8 cellular contexts compared by ENCODE assay signal in genomic region chr1:206663832-206664652, GRCh38. TPM values are rescaled to one million over a fixed set of nuclear protein-coding genes. Genes with fewer than 3 reads are reported as not detected.
DNase-seq lines count a peak whose midpoint lies in the region; ATAC-seq and TF ChIP-seq lines count a peak whose summit lies in the region.

No MANE protein-coding gene starts in this region.

- intact Hi-C loops in activated T-helper 1 cell treated with anti-CD3 and anti-CD28 coated beads, Interleukin-12 subunit alpha, Interleukin-12 subunit beta, Interleukin-2, Interleukin-4 antibody, amounts not matched to agents 30 ng/mL and 10 ng/mL and 1 ng/mL, durations not matched to agents 14 hours and 24 hours and 36 hours (cut with micrococcal nuclease), result loop anchor here (1.0 to 5.0 kb wide), 10 partner anchors 21 to 318 kb away; partner anchors contain the start of gene MAPKAPK2
- intact Hi-C loops in tibial artery (cut with DNase I; ENCODE audit: low total_unique reads), result loop anchor here (2.0 to 10.0 kb wide), 3 partner anchors 29 to 251 kb away; partner anchors contain the start of genes DYRK3 and RASSF5

- H3K4me3 ChIP-seq in gastroesophageal sphincter, result peak overlapping the region in 1 of 2 donors; percentile 23
- peak overlapping the region in 1 of 2 donors; percentile 12 for H3K4me3 ChIP-seq in tibial artery

- no peak for TF ChIP-seq EP300 in gastroesophageal sphincter (IDR thresholded peaks at IDR 0.05)

- H3K27me3 Mint-ChIP-seq in activated T-helper 1 cell treated with anti-CD3 and anti-CD28 coated beads, Interleukin-12 subunit alpha, Interleukin-12 subunit beta, Interleukin-2, Interleukin-4 antibody, amounts not matched to agents 30 ng/mL and 10 ng/mL and 1 ng/mL, durations not matched to agents 14 hours and 24 hours and 36 hours (ENCODE audit: insufficient read depth), result no peaks in the 10 kb centered on the region

- H3K36me3 Mint-ChIP-seq in activated T-helper 1 cell treated with anti-CD3 and anti-CD28 coated beads, Interleukin-12 subunit alpha, Interleukin-12 subunit beta, Interleukin-2, Interleukin-4 antibody, amounts not matched to agents 30 ng/mL and 10 ng/mL and 1 ng/mL, durations not matched to agents 14 hours and 24 hours and 36 hours (ENCODE audit: low read depth), result peaks cover 3% of the 10 kb centered on the region

- H3K4me1 Mint-ChIP-seq in activated T-helper 1 cell treated with anti-CD3 and anti-CD28 coated beads, Interleukin-12 subunit alpha, Interleukin-12 subunit beta, Interleukin-2, Interleukin-4 antibody, amounts not matched to agents 30 ng/mL and 10 ng/mL and 1 ng/mL, durations not matched to agents 14 hours and 24 hours and 36 hours (ENCODE audit: low read depth), result peaks cover 39% of the 10 kb centered on the region

- H3K4me1 ChIP-seq in gastroesophageal sphincter (peaks cover 0 to 22% (median 11%) of the 10 kb centered on the region in 3 donors), tibial artery (peaks cover 4 to 22% (median 15%) of the 10 kb centered on the region in 4 donors)

- DNase-seq in AG08395 (ENCODE audit: low spot score) (peak; percentile 76), Kasumi-1 (lab: John Stamatoyannopoulos, UW) (peak; percentile 72 to 84), RPMI7951 (ENCODE audit: low read depth) (peak; percentile 50), omental fat pad (ENCODE audit: low spot score) (peak; percentile 73), tibial artery (peak in 1 of 2 donors; percentile 46)
- peak; percentile 52 for DNase-seq in activated T-helper 1 cell treated with anti-CD3 and anti-CD28 coated beads, Interleukin-12 subunit alpha, Interleukin-12 subunit beta, Interleukin-2, Interleukin-4 antibody, amounts not matched to agents 30 ng/mL and 10 ng/mL and 1 ng/mL, durations not matched to agents 14 hours and 24 hours and 36 hours (ENCODE audit: low spot score)

- no peaks in the 10 kb centered on the region for H3K9me3 ChIP-seq in gastroesophageal sphincter
- H3K9me3 ChIP-seq in tibial artery, result no peaks in the 10 kb centered on the region

- peak overlapping the region; percentile 11 for H3K27ac Mint-ChIP-seq in activated T-helper 1 cell treated with anti-CD3 and anti-CD28 coated beads, Interleukin-12 subunit alpha, Interleukin-12 subunit beta, Interleukin-2, Interleukin-4 antibody, amounts not matched to agents 30 ng/mL and 10 ng/mL and 1 ng/mL, durations not matched to agents 14 hours and 24 hours and 36 hours

- no peaks in the 10 kb centered on the region for H3K9me3 Mint-ChIP-seq in activated T-helper 1 cell treated with anti-CD3 and anti-CD28 coated beads, Interleukin-12 subunit alpha, Interleukin-12 subunit beta, Interleukin-2, Interleukin-4 antibody, amounts not matched to agents 30 ng/mL and 10 ng/mL and 1 ng/mL, durations not matched to agents 14 hours and 24 hours and 36 hours

- ATAC-seq in GM19023 (IDR thresholded peaks at IDR 0.05; ENCODE audit: unreplicated experiment) (peak; percentile 77), gastroesophageal sphincter (peak; percentile 50), omental fat pad (ENCODE audit: low FRiP score) (peak; percentile 53)

- H3K36me3 ChIP-seq in gastroesophageal sphincter (no peaks in the 10 kb centered on the region), tibial artery (no peaks in the 10 kb centered on the region)

- H3K27ac ChIP-seq in gastroesophageal sphincter, result no peak overlapping the region
- H3K27ac ChIP-seq in tibial artery, result no peak overlapping the region

- no peak for TF ChIP-seq POLR2A in gastroesophageal sphincter (IDR thresholded peaks at IDR 0.05)

- TF ChIP-seq CTCF in gastroesophageal sphincter (IDR thresholded peaks at IDR 0.05) (peak; percentile 79 to 96 (median 84)), omental fat pad (IDR thresholded peaks at IDR 0.05) (peak in 2 of 3 donors; percentile 36 to 80), tibial artery (IDR thresholded peaks at IDR 0.05) (peak; percentile 79 to 88)

- 13% methylated on average over 9 of the region's 20 CpGs; no CpG with 5 or more reads in 1 of the 2 donors for WGBS in gastroesophageal sphincter (ENCODE audit: low coverage in 1 of 2), 2 donors

- peak overlapping the region; percentile 71 for H3K4me3 Mint-ChIP-seq in activated T-helper 1 cell treated with anti-CD3 and anti-CD28 coated beads, Interleukin-12 subunit alpha, Interleukin-12 subunit beta, Interleukin-2, Interleukin-4 antibody, amounts not matched to agents 30 ng/mL and 10 ng/mL and 1 ng/mL, durations not matched to agents 14 hours and 24 hours and 36 hours

- H3K27me3 ChIP-seq in gastroesophageal sphincter, result peaks cover 4% of the 10 kb centered on the region
- H3K27me3 ChIP-seq in tibial artery, result no peaks in the 10 kb centered on the region

RNA-seq across cellular contexts. Expression of gene MAPKAPK2, which starts 20.7 kb away (rescaled TPM):
- total RNA-seq in RPMI7951 (2014; rRNA removed; shearing (Covaris generic)), result 20.7 and 28.6 TPM in 2 replicates
- 117 and 120 TPM in 2 replicates for total RNA-seq in activated T-helper 1 cell treated with anti-CD3 and anti-CD28 coated beads, Interleukin-12 subunit alpha, Interleukin-12 subunit beta, Interleukin-2, Interleukin-4 antibody, amounts not matched to agents 30 ng/mL and 10 ng/mL and 1 ng/mL, durations not matched to agents 14 hours and 24 hours and 36 hours
- 10 to 100 TPM; 45.0 to 77.4 (median 55.5) TPM for total RNA-seq in gastroesophageal sphincter
- 100 to 1,000 TPM in 1 of 4 donors, 10 to 100 TPM in 3; 52.0 to 151 (median 79.9) TPM for total RNA-seq in omental fat pad

RNA-seq across cellular contexts. Expression of gene DYRK3, which starts 28.7 kb away (rescaled TPM):
- total RNA-seq in RPMI7951 (2014; rRNA removed; shearing (Covaris generic)), result 12.5 and 13.8 TPM in 2 replicates
- 22.1 and 23.3 TPM in 2 replicates for total RNA-seq in activated T-helper 1 cell treated with anti-CD3 and anti-CD28 coated beads, Interleukin-12 subunit alpha, Interleukin-12 subunit beta, Interleukin-2, Interleukin-4 antibody, amounts not matched to agents 30 ng/mL and 10 ng/mL and 1 ng/mL, durations not matched to agents 14 hours and 24 hours and 36 hours
- total RNA-seq in gastroesophageal sphincter (10 to 100 TPM in 1 of 4 donors, 1 to 10 TPM in 3; 5.0 to 14.9 (median 8.4) TPM), omental fat pad (10 to 100 TPM; 14.3 to 73.3 (median 39.4) TPM)

RNA-seq across cellular contexts. Expression of gene EIF2D, which starts 51.8 kb away (rescaled TPM):
- total RNA-seq in RPMI7951 (2014; rRNA removed; shearing (Covaris generic)), result 30.5 and 38.1 TPM in 2 replicates
- total RNA-seq in activated T-helper 1 cell treated with anti-CD3 and anti-CD28 coated beads, Interleukin-12 subunit alpha, Interleukin-12 subunit beta, Interleukin-2, Interleukin-4 antibody, amounts not matched to agents 30 ng/mL and 10 ng/mL and 1 ng/mL, durations not matched to agents 14 hours and 24 hours and 36 hours, result 89.1 and 101 TPM in 2 replicates
- total RNA-seq in gastroesophageal sphincter (10 to 100 TPM; 43.7 to 60.1 (median 52.6) TPM), omental fat pad (10 to 100 TPM; 38.4 to 55.8 (median 50.4) TPM)
